In the genomic region with DNA sequence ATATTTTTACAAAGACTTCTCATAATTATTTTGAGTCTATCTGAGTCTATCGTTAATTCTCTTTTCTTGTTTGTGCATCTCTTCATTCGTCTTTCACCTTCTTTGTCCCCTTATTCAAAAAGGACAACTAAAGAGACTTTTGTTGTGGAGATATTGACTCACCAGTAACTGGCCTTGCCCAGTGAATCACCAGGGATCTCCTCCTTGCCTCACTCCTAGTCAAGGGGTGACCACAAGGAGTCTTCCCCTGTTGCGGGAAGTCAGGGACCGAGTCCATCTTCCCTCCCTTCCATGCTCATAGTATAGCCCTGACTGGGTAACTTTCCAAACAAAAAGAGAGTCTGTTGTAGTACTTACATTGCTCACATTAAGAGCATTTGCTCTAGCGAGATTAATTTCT, we compare ENCODE assay signal across 21 cellular contexts.
DNase-seq lines count a peak whose midpoint lies in the region; FAIRE-seq and TF ChIP-seq lines count a peak whose summit lies in the region.
"Had no signal": no experiment of that assay in that cellular context is flagged by ENCODE, and none has a peak within 500 bp of the region (broad histone marks: within the 10 kb centered on the region; RNA-seq: fewer than 3 reads in every experiment).

No MANE protein-coding gene starts in this region.

- H3K27me3 ChIP-seq in bronchial epithelial cell (ENCODE audit: control insufficient read depth, insufficient read depth, low read length) = no peaks in the 10 kb centered on the region
- H3K27me3 ChIP-seq: neutrophil, right lobe of liver, vagina had no signal

- DNase-seq in EH (ENCODE audit: low read depth) (peak; percentile 3), M059J (ENCODE audit: low read depth) (peak; percentile 74), bronchial epithelial cell (ENCODE audit: low read depth) (peak; percentile 60), myocyte (ENCODE audit: low read depth) (peak; percentile 14), SW 1271 (lab: John Stamatoyannopoulos, UW) (no peak), AG08396 (ENCODE audit: low spot score) (no peak)
- no peak for DNase-seq in activated CD8-positive, alpha-beta memory T cell treated with anti-CD3 and anti-CD28 coated beads for 24 hours
- DNase-seq in activated CD4-positive, alpha-beta T cell treated with anti-CD3 and anti-CD28 coated beads for 1 hour = no peak
- DNase-seq: ACHN; activated CD4-positive, alpha-beta memory T cell treated with anti-CD3 and anti-CD28 coated beads for 36 hours; activated naive CD8-positive, alpha-beta T cell treated with anti-CD3 and anti-CD28 coated beads, Interleukin-2, amount 10 ng/mL, durations not matched to agents 7 days and 5 days; central memory CD4-positive, alpha-beta T cell; effector CD4-positive, alpha-beta T cell; hippocampal formation; kidney glomerular epithelial cell; NCI-H2171 treated with DMSO at 0.1 percent for 48 hours; NCI-H82; right lobe of liver; RPMI8226 had no signal

- FAIRE-seq in bronchial epithelial cell (lab: Jason Lieb, UNC) = no peak

- no peak for TF ChIP-seq CTCF in bronchial epithelial cell (IDR thresholded peaks at IDR 0.05; ENCODE audit: insufficient read depth, low read length, severe bottlenecking)

- H3K36me3 ChIP-seq in bronchial epithelial cell (ENCODE audit: control insufficient read depth, insufficient read depth, low read length) = no peaks in the 10 kb centered on the region
- H3K36me3 ChIP-seq: neutrophil, right lobe of liver, vagina had no signal

- H3K4me3 ChIP-seq in bronchial epithelial cell (ENCODE audit: low read depth, low read length) = no peak overlapping the region
- H3K4me3 ChIP-seq: right lobe of liver, vagina had no signal

Comparison
In these comparisons a context has a peak if more than half of its experiments do, and no peak if none do; other contexts are left out.
1. DNase-seq: peak in EH (single experiment), M059J (single experiment), bronchial epithelial cell (single experiment) and myocyte (single experiment); none in activated CD8-positive, alpha-beta memory T cell treated with anti-CD3 and anti-CD28 coated beads for 24 hours (single experiment), SW 1271 (0 of 2), AG08396 (single experiment) and activated CD4-positive, alpha-beta T cell treated with anti-CD3 and anti-CD28 coated beads for 1 hour (single experiment).